In genomic region chr6:14763139-14763538, GRCh38 we compare ENCODE assay signal across 1 cellular context.
TF ChIP-seq lines count a peak whose summit lies in the region.

No MANE protein-coding gene starts in this region.

TF ChIP-seq in HCT116, 20 proteins besides CTCF, POLR2A, EP300 and RAD21 (continued from another document):
- TF ChIP-seq REST (IDR thresholded peaks at IDR 0.05; ENCODE audit: low read depth): no peak
- TF ChIP-seq EGR1 (IDR thresholded peaks at IDR 0.05; ENCODE audit: low read depth): no peak
- TF ChIP-seq EZH2 (IDR thresholded peaks at IDR 0.05): no peak
- TF ChIP-seq CEBPB (IDR thresholded peaks at IDR 0.05; ENCODE audit: low read depth): no peak
- TF ChIP-seq SIN3A (IDR thresholded peaks at IDR 0.05; ENCODE audit: low read depth): no peak
- TF ChIP-seq SRF (IDR thresholded peaks at IDR 0.05; ENCODE audit: low read depth): no peak
- TF ChIP-seq ZFX (IDR thresholded peaks at IDR 0.05): no peak
TF ChIP-seq in HCT116: peak in this region for 0.
